In the genomic region with DNA sequence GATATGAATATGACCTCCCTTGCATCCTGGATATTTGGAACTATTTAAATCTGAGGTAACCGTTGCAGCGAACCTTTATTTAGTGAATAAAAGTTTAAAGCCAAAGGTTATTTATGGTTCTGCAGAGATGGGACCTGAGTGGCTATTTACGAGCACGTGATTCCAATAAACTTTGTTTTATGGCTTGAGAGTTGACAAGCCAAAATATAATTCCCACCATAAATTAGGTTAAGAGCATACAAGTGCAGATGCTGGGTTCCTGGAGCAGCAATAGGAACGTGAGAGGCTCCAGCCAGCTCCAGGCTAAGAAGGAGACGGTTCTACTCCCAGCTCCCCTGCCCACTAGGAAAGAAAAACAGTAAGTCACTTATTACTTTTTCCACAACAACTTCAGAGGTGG, we compare ENCODE assay signal across 1 cellular context.
TF ChIP-seq lines count a peak whose summit lies in the region.

No MANE protein-coding gene starts in this region.

TF ChIP-seq in HEK293, 187 proteins besides CTCF, POLR2A, EP300 and RAD21 (continued from another document and continues in another):
- TF ChIP-seq, protein P1, sequence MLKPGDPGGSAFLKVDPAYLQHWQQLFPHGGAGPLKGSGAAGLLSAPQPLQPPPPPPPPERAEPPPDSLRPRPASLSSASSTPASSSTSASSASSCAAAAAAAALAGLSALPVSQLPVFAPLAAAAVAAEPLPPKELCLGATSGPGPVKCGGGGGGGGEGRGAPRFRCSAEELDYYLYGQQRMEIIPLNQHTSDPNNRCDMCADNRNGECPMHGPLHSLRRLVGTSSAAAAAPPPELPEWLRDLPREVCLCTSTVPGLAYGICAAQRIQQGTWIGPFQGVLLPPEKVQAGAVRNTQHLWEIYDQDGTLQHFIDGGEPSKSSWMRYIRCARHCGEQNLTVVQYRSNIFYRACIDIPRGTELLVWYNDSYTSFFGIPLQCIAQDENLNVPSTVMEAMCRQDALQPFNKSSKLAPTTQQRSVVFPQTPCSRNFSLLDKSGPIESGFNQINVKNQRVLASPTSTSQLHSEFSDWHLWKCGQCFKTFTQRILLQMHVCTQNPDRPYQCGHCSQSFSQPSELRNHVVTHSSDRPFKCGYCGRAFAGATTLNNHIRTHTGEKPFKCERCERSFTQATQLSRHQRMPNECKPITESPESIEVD (tag by site-specific recombination; IDR thresholded peaks at IDR 0.05), result peak; percentile 85
- TF ChIP-seq ZBTB1 (tag by site-specific recombination; IDR thresholded peaks at IDR 0.05) (no peak), GLIS1 (tag by site-specific recombination; IDR thresholded peaks at IDR 0.05) (no peak), ZSCAN23 (tag by site-specific recombination; IDR thresholded peaks at IDR 0.05) (no peak), ZNF398 (tag by site-specific recombination; IDR thresholded peaks at IDR 0.05) (no peak), ZNF518A (tag by site-specific recombination; conservative IDR thresholded peaks at IDR 0.05; ENCODE audit: low read depth) (no peak), SP7 (tag by site-specific recombination; IDR thresholded peaks at IDR 0.05) (0 out of 2 replicates have a peak, but pooled peaks have one; percentile 21), BCL6B (tag by site-specific recombination; IDR thresholded peaks at IDR 0.05) (no peak; the same call in 1 of the 2 replicates), ZNF214 (tag by site-specific recombination; IDR thresholded peaks at IDR 0.05; ENCODE audit: borderline replicate concordance) (no peak), ZBTB48 (tag by site-specific recombination; IDR thresholded peaks at IDR 0.05) (no peak), ATF2 (tag by site-specific recombination; IDR thresholded peaks at IDR 0.05; ENCODE audit: low read depth) (no peak), ZBTB11 (tag by site-specific recombination; conservative IDR thresholded peaks at IDR 0.05; ENCODE audit: low read depth) (no peak), ZNF341 (tag by site-specific recombination; IDR thresholded peaks at IDR 0.05; ENCODE audit: low read depth) (peak; percentile 46), ZNF610 (tag by site-specific recombination; IDR thresholded peaks at IDR 0.05; ENCODE audit: borderline replicate concordance) (no peak), SP2 (tag by site-specific recombination; IDR thresholded peaks at IDR 0.05) (0 out of 2 replicates have a peak, but pooled peaks have one; percentile 9), ZNF19 (tag by site-specific recombination; IDR thresholded peaks at IDR 0.05; ENCODE audit: low read depth) (no peak), TSHZ1 (tag by site-specific recombination; IDR thresholded peaks at IDR 0.05; ENCODE audit: borderline replicate concordance) (no peak), ZNF354C (tag by site-specific recombination; IDR thresholded peaks at IDR 0.05; ENCODE audit: borderline replicate concordance, low read depth) (no peak), ZBTB17 (tag by site-specific recombination; IDR thresholded peaks at IDR 0.05) (0 out of 2 replicates have a peak, but pooled peaks have one; percentile 12), ZNF561 (tag by site-specific recombination; IDR thresholded peaks at IDR 0.05; ENCODE audit: borderline replicate concordance) (0 out of 2 replicates have a peak, but pooled peaks have one; percentile 42), SALL2 (tag by site-specific recombination; IDR thresholded peaks at IDR 0.05; ENCODE audit: borderline replicate concordance) (no peak), ZNF366 (tag by site-specific recombination; conservative IDR thresholded peaks at IDR 0.05) (0 out of 2 replicates have a peak, but pooled peaks have one; percentile 32), ZNF560 (tag by site-specific recombination; IDR thresholded peaks at IDR 0.05; ENCODE audit: borderline replicate concordance) (no peak), ZFP41 (tag by site-specific recombination; IDR thresholded peaks at IDR 0.05; ENCODE audit: borderline replicate concordance) (no peak), ZNF544 (tag by site-specific recombination; IDR thresholded peaks at IDR 0.05) (no peak)
- TF ChIP-seq, protein P2, sequence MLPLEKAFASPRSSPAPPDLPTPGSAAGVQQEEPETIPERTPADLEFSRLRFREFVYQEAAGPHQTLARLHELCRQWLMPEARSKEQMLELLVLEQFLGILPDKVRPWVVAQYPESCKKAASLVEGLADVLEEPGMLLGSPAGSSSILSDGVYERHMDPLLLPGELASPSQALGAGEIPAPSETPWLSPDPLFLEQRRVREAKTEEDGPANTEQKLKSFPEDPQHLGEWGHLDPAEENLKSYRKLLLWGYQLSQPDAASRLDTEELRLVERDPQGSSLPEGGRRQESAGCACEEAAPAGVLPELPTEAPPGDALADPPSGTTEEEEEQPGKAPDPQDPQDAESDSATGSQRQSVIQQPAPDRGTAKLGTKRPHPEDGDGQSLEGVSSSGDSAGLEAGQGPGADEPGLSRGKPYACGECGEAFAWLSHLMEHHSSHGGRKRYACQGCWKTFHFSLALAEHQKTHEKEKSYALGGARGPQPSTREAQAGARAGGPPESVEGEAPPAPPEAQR (tag by site-specific recombination; IDR thresholded peaks at IDR 0.05), result no peak
- TF ChIP-seq, protein P3, sequence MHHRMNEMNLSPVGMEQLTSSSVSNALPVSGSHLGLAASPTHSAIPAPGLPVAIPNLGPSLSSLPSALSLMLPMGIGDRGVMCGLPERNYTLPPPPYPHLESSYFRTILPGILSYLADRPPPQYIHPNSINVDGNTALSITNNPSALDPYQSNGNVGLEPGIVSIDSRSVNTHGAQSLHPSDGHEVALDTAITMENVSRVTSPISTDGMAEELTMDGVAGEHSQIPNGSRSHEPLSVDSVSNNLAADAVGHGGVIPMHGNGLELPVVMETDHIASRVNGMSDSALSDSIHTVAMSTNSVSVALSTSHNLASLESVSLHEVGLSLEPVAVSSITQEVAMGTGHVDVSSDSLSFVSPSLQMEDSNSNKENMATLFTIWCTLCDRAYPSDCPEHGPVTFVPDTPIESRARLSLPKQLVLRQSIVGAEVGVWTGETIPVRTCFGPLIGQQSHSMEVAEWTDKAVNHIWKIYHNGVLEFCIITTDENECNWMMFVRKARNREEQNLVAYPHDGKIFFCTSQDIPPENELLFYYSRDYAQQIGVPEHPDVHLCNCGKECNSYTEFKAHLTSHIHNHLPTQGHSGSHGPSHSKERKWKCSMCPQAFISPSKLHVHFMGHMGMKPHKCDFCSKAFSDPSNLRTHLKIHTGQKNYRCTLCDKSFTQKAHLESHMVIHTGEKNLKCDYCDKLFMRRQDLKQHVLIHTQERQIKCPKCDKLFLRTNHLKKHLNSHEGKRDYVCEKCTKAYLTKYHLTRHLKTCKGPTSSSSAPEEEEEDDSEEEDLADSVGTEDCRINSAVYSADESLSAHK (tag by site-specific recombination; IDR thresholded peaks at IDR 0.05), result 0 out of 2 replicates have a peak, but pooled peaks have one; percentile 46
